ENCODE assay signal across 2 cellular contexts in the genomic region with DNA sequence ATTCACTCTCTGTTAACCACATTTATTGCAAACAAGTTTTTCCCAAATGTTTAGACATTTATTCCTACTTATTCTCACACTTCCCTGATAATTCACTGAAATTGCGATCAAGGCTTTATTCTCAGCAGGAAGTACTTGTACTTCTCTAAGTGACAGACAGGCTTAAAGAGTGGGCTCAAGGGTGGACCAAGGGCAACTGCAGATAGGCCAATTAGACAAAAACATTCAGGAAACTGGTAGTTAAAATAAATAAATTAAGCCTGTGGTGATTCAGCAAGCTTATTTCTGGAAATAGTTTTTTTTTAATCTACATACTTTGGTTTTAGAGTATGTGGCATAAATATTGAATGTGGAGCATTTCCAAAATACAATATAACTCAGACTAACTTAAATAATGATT.
TF ChIP-seq lines count a peak whose summit lies in the region.

No MANE protein-coding gene starts in this region.

TF ChIP-seq in liver, 16 proteins besides CTCF, POLR2A, EP300 and RAD21 (continued from another document):
- TF ChIP-seq EGR1 (IDR thresholded peaks at IDR 0.05; ENCODE audit: low read depth in 2 of 2) = no peak
- TF ChIP-seq REST (IDR thresholded peaks at IDR 0.05) = no peak
- no peak for TF ChIP-seq HNF4G (IDR thresholded peaks at IDR 0.05)
- TF ChIP-seq FOXA2 (IDR thresholded peaks at IDR 0.05) = no peak
- TF ChIP-seq, protein P1, sequence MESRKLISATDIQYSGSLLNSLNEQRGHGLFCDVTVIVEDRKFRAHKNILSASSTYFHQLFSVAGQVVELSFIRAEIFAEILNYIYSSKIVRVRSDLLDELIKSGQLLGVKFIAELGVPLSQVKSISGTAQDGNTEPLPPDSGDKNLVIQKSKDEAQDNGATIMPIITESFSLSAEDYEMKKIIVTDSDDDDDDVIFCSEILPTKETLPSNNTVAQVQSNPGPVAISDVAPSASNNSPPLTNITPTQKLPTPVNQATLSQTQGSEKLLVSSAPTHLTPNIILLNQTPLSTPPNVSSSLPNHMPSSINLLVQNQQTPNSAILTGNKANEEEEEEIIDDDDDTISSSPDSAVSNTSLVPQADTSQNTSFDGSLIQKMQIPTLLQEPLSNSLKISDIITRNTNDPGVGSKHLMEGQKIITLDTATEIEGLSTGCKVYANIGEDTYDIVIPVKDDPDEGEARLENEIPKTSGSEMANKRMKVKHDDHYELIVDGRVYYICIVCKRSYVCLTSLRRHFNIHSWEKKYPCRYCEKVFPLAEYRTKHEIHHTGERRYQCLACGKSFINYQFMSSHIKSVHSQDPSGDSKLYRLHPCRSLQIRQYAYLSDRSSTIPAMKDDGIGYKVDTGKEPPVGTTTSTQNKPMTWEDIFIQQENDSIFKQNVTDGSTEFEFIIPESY (IDR thresholded peaks at IDR 0.05) = no peak
- TF ChIP-seq JUND (IDR thresholded peaks at IDR 0.05) = no peak
- no peak for TF ChIP-seq SP1 (IDR thresholded peaks at IDR 0.05)
- TF ChIP-seq MAX (IDR thresholded peaks at IDR 0.05) = no peak
- no peak for TF ChIP-seq HNF4A (conservative IDR thresholded peaks at IDR 0.05)
- no peak for TF ChIP-seq TAF1 (conservative IDR thresholded peaks at IDR 0.05)
- no peak for TF ChIP-seq ATF3 (IDR thresholded peaks at IDR 0.05)
TF ChIP-seq in liver: peak in this region for 0.

TF ChIP-seq in HepG2, 621 proteins besides CTCF, POLR2A, EP300 and RAD21 (continued from another document):
- TF ChIP-seq, protein P2, sequence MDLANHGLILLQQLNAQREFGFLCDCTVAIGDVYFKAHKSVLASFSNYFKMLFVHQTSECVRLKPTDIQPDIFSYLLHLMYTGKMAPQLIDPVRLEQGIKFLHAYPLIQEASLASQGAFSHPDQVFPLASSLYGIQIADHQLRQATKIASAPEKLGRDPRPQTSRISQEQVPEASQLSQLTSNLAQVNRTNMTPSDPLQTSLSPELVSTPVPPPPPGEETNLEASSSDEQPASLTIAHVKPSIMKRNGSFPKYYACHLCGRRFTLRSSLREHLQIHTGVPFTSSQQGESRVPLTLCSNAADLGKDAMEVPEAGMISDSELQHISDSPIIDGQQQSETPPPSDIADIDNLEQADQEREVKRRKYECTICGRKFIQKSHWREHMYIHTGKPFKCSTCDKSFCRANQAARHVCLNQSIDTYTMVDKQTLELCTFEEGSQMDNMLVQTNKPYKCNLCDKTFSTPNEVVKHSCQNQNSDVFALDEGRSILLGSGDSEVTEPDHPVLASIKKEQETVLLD (CRISPR knock-in tag; IDR thresholded peaks at IDR 0.05; ENCODE audit: low read depth) = no peak
- TF ChIP-seq ZNF230 (CRISPR knock-in tag; IDR thresholded peaks at IDR 0.05) = no peak
- TF ChIP-seq ZNF557 (CRISPR knock-in tag; IDR thresholded peaks at IDR 0.05) = no peak
- TF ChIP-seq HNRNPK (IDR thresholded peaks at IDR 0.05; ENCODE audit: low read depth, low read length, poor library complexity, severe bottlenecking) = no peak
- TF ChIP-seq GATA4 (IDR thresholded peaks at IDR 0.05; ENCODE audit: borderline replicate concordance, low read depth) = no peak
- no peak for TF ChIP-seq ZNF747 (CRISPR knock-in tag; IDR thresholded peaks at IDR 0.05; ENCODE audit: borderline replicate concordance)
- TF ChIP-seq, protein P3, sequence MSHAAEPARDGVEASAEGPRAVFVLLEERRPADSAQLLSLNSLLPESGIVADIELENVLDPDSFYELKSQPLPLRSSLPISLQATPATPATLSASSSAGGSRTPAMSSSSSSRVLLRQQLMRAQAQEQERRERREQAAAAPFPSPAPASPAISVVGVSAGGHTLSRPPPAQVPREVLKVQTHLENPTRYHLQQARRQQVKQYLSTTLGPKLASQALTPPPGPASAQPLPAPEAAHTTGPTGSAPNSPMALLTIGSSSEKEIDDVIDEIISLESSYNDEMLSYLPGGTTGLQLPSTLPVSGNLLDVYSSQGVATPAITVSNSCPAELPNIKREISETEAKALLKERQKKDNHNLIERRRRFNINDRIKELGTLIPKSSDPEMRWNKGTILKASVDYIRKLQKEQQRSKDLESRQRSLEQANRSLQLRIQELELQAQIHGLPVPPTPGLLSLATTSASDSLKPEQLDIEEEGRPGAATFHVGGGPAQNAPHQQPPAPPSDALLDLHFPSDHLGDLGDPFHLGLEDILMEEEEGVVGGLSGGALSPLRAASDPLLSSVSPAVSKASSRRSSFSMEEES (CRISPR knock-in tag; IDR thresholded peaks at IDR 0.05) = no peak
- no peak for TF ChIP-seq RBM39 (IDR thresholded peaks at IDR 0.05; ENCODE audit: low read depth, low read length, poor library complexity, severe bottlenecking)
- TF ChIP-seq BATF2 (CRISPR knock-in tag; IDR thresholded peaks at IDR 0.05) = no peak
- no peak for TF ChIP-seq THAP9 (CRISPR knock-in tag; IDR thresholded peaks at IDR 0.05; ENCODE audit: borderline replicate concordance)
- no peak for TF ChIP-seq JARID2 (CRISPR knock-in tag; IDR thresholded peaks at IDR 0.05; ENCODE audit: insufficient replicate concordance)
- TF ChIP-seq NCOA1 (CRISPR knock-in tag; IDR thresholded peaks at IDR 0.05) = no peak
